ENCODE assay signal across 8 cellular contexts in genomic region chr16:50154369-50154947, GRCh38. TPM values are rescaled to one million over a fixed set of nuclear protein-coding genes. Genes with fewer than 3 reads are reported as not detected.
DNase-seq lines count a peak whose midpoint lies in the region; FAIRE-seq lines count a peak whose summit lies in the region.

No MANE protein-coding gene starts in this region.

- H3K9me3 ChIP-seq in mucosa of rectum (ENCODE audit: control insufficient read depth in 2 of 2, low read length in 2 of 2), result no peaks in the 10 kb centered on the region

- no peaks in the 10 kb centered on the region for H3K36me3 ChIP-seq in mucosa of rectum (ENCODE audit: control insufficient read depth in 2 of 2, insufficient read depth in 2 of 2, low read length in 2 of 2)

- H3K27me3 ChIP-seq in mucosa of rectum (ENCODE audit: control insufficient read depth in 2 of 2, insufficient read depth in 2 of 2, low read length in 2 of 2), result no peaks in the 10 kb centered on the region

- peak overlapping the region; percentile 71 to 72 for H3K27ac ChIP-seq in mucosa of rectum (ENCODE audit: low read depth in 2 of 2, low read length in 2 of 2)

- peaks cover 8 to 25% of the 10 kb centered on the region in 2 donors for H3K4me1 ChIP-seq in mucosa of rectum (ENCODE audit: control insufficient read depth in 2 of 2, insufficient read depth in 2 of 2, low read length in 2 of 2)

- FAIRE-seq in RCC 7860 (lab: Jason Lieb, UNC), result no peak

- H3K4me3 ChIP-seq in mucosa of rectum (ENCODE audit: low read length in 2 of 2), result peak overlapping the region; percentile 73 to 83

- DNase-seq in EL, result peak; percentile 19
- DNase-seq in NCI-H69 (lab: John Stamatoyannopoulos, UW), result peak; percentile 34
- peak; percentile 31 for DNase-seq in dermis blood vessel endothelial cell
- DNase-seq in UCSD-AML1 (lab: John Stamatoyannopoulos, UW; ENCODE audit: unreplicated experiment), result no peak
- DNase-seq in COLO668 (lab: John Stamatoyannopoulos, UW; ENCODE audit: unreplicated experiment), result no peak
- no peak for DNase-seq in GM19240 (ENCODE audit: insufficient read length, low spot score)
- DNase-seq in RCC 7860 (ENCODE audit: low spot score), result no peak

- peak overlapping the region; percentile 77 to 86 for H3K9ac ChIP-seq in mucosa of rectum (ENCODE audit: low read depth in 1 of 2, low read length in 2 of 2)

RNA-seq across cellular contexts. Expression of gene TENT4B, which starts 1.4 kb away (rescaled TPM):
- total RNA-seq in dermis blood vessel endothelial cell, result 11.9 and 13.1 TPM in 2 replicates

Comparison
In these comparisons a context has a peak if more than half of its experiments do, and no peak if none do; other contexts are left out.
1. DNase-seq: peak in EL (single experiment), NCI-H69 (single experiment) and dermis blood vessel endothelial cell (single experiment); none in UCSD-AML1 (single experiment), COLO668 (single experiment), GM19240 (single experiment) and RCC 7860 (single experiment).